20 cellular contexts compared by ENCODE assay signal in the genomic region with DNA sequence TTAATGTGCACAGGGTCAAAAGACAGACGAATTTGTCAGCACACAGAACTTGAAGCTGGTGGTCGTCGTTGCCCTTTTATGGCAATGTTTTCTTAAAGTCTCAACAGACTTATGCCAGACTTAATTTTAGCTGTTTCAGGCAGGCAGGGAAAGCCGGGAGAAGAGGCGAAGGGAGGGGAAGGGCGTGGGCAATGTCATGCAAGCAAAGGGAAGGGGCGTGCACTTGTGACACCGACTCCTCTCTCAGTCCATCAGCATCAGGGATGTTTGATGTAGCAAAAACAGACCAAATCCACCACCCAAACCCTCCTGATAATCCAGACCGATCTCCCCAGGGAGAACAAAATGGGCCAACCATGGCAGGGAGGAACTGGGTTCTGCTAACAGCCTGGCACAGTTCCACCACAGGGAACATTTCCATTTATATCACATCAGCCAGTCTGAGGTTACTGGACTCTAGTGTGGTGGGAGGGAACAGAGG.
DNase-seq lines count a peak whose midpoint lies in the region; ATAC-seq, FAIRE-seq and TF ChIP-seq lines count a peak whose summit lies in the region.
"Had no signal": no experiment of that assay in that cellular context is flagged by ENCODE, and none has a peak within 500 bp of the region (broad histone marks: within the 10 kb centered on the region; RNA-seq: fewer than 3 reads in every experiment).

No MANE protein-coding gene starts in this region.

- H3K23ac ChIP-seq in H1 (ENCODE audit: insufficient read length), result no peak overlapping the region

- H3K4me2 ChIP-seq in H1 (ENCODE audit: insufficient read depth in 1 of 2, low read depth in 2 of 2, low read length in 2 of 2), result no peak overlapping the region
- H3K4me2 ChIP-seq: GM23338 had no signal

- no peak overlapping the region for H3K56ac ChIP-seq in H1 (replicated peaks; ENCODE audit: insufficient read length, low read depth, low read length)

- H3K27me3 ChIP-seq in RWPE2 (ENCODE audit: insufficient read depth, poor library complexity, severe bottlenecking), result no peaks in the 10 kb centered on the region
- peaks cover 0 to 4% (median 0%) of the 10 kb centered on the region in 4 experiments; a peak in 3 of 7 replicates for H3K27me3 ChIP-seq in H1 (replicated peaks in 1 of 4; ENCODE audit: control insufficient read depth in 3 of 4, extremely low read depth in 1 of 4, insufficient read depth in 3 of 4, low read length in 3 of 4)

- no peak overlapping the region for H2BK20ac ChIP-seq in H1 (ENCODE audit: low read length)

- no peaks in the 10 kb centered on the region for H3K36me3 ChIP-seq in RWPE2 (ENCODE audit: low read depth)
- H3K36me3 ChIP-seq in H1 (ENCODE audit: control insufficient read depth in 2 of 4, insufficient read depth in 4 of 4, low read length in 3 of 4), result no peaks in the 10 kb centered on the region

- H3K36me3 Mint-ChIP-seq in memory B cell, result peaks cover 6% of the 10 kb centered on the region
- H3K36me3 Mint-ChIP-seq in activated CD4-positive, alpha-beta T cell treated with anti-CD3 and anti-CD28 coated beads for 36 hours (ENCODE audit: low read depth), result peaks cover 4% of the 10 kb centered on the region

- H4K5ac ChIP-seq in H1 (ENCODE audit: insufficient read length, low read depth, low read length), result no peak overlapping the region

- peaks cover under 1% of the 10 kb centered on the region; the same call in 1 of the 2 replicates for H3K23me2 ChIP-seq in H1 (ENCODE audit: low read depth, low read length)

- intact Hi-C loops in activated CD4-positive, alpha-beta T cell treated with anti-CD3 and anti-CD28 coated beads for 36 hours (cut with DNase I, micrococcal nuclease), result no loop called here

- H3K27me3 Mint-ChIP-seq in memory B cell, result no peaks in the 10 kb centered on the region
- no peaks in the 10 kb centered on the region for H3K27me3 Mint-ChIP-seq in activated CD4-positive, alpha-beta T cell treated with anti-CD3 and anti-CD28 coated beads for 36 hours
- H3K27me3 Mint-ChIP-seq: natural killer cell treated with Interleukin-12 subunit alpha and Interleukin-12 subunit beta and Interleukin-15 and Interleukin-18, amount 100 ng/mL, for 72 hours had no signal

- no peak for DNase-seq in RWPE2 (ENCODE audit: low spot score)
- DNase-seq in H1 (ENCODE audit: low read depth in 1 of 2, low spot score in 2 of 2), result no peak
- DNase-seq in memory B cell (ENCODE audit: low spot score in 2 of 2), result no peak
- peak; percentile 56 for DNase-seq in ureter (ENCODE audit: low spot score)
- no peak for DNase-seq in NCI-H187 (lab: John Stamatoyannopoulos, UW)
- no peak for DNase-seq in activated CD4-positive, alpha-beta T cell treated with anti-CD3 and anti-CD28 coated beads for 36 hours
- DNase-seq in NCI-H69 (lab: John Stamatoyannopoulos, UW), result no peak
- DNase-seq: activated CD4-positive, alpha-beta T cell treated with anti-CD3 and anti-CD28 coated beads, Interleukin-2, amount 50 U/mL, for 48 hours; Calu3; endodermal cell; NCI-H1930; stimulated activated naive CD8-positive, alpha-beta T cell treated with anti-CD3 and anti-CD28 coated beads, Interleukin-15, Interleukin-2, amounts not matched to agents 100 U/mL and 50 U/mL, for 24 hours had no signal

- no peak overlapping the region for H2AK5ac ChIP-seq in H1 (ENCODE audit: low read depth, low read length)

- no peak for TF ChIP-seq RAD21 in H1 (IDR thresholded peaks at IDR 0.05 in 1 of 2, conservative IDR thresholded peaks at IDR 0.05 in 1 of 2; ENCODE audit: low read depth in 2 of 2, low read length in 2 of 2)

- H3K79me2 ChIP-seq in H1 (ENCODE audit: control insufficient read depth in 1 of 2, insufficient read depth in 2 of 2, low read length in 2 of 2), result no peaks in the 10 kb centered on the region

- TF ChIP-seq EP300 in H1 (IDR thresholded peaks at IDR 0.05; ENCODE audit: borderline replicate concordance in 1 of 2, low read depth in 2 of 2, low read length in 2 of 2), result no peak

- FAIRE-seq in H1 (lab: Jason Lieb, UNC), result no peak
- FAIRE-seq: GM18507 had no signal

- no peaks in the 10 kb centered on the region for H4K20me1 ChIP-seq in H1 (replicated peaks in 1 of 2; ENCODE audit: control insufficient read depth in 1 of 2, insufficient read depth in 2 of 2, low read length in 2 of 2)

- H2BK15ac ChIP-seq in H1 (ENCODE audit: low read length), result no peak overlapping the region

- POLR2A ChIA-PET in H1 (lab: Charles Lee; ENCODE audit: partially characterized antibody), result no interaction called here
- POLR2A ChIA-PET in activated CD4-positive, alpha-beta T cell treated with anti-CD3 and anti-CD28 coated beads for 36 hours (lab: Charles Lee), result no interaction called here

- WGBS in H1 (ENCODE audit: extremely low coverage in 1 of 2, insufficient coverage in 1 of 2, insufficient read length in 1 of 2, insufficient replicate concordance in 2 of 2, low coverage in 1 of 2, low lambda C conversion rate in 2 of 2, missing lambda C conversion rate in 1 of 2), 2 experiments, result 80% methylated on average over 9 of the region's 9 CpGs; no CpG with 5 or more reads in 1 of the 2 experiments

- H3K4me3 ChIP-seq in RWPE2 (ENCODE audit: severe bottlenecking) (no peak overlapping the region), H1 (ENCODE audit: extremely low read depth in 1 of 4, insufficient read depth in 2 of 4, low read depth in 3 of 4, low read length in 4 of 4) (no peak overlapping the region)
- H3K4me3 ChIP-seq: GM23338 had no signal

- TF ChIP-seq CTCF in RWPE2 (IDR thresholded peaks at IDR 0.05; ENCODE audit: poor library complexity, severe bottlenecking), result no peak
- TF ChIP-seq CTCF in H1 (IDR thresholded peaks at IDR 0.05; ENCODE audit: control extremely low read depth in 1 of 3, insufficient read depth in 1 of 3, low read depth in 1 of 3, low read length in 3 of 3), result no peak

- peaks cover 3% of the 10 kb centered on the region for H3K9me3 Mint-ChIP-seq in memory B cell
- H3K9me3 Mint-ChIP-seq in activated CD4-positive, alpha-beta T cell treated with anti-CD3 and anti-CD28 coated beads for 36 hours (ENCODE audit: low read depth), result peaks cover 3% of the 10 kb centered on the region
- H3K9me3 Mint-ChIP-seq: natural killer cell treated with Interleukin-12 subunit alpha and Interleukin-12 subunit beta and Interleukin-15 and Interleukin-18, amount 100 ng/mL, for 72 hours had no signal

- H3K9ac ChIP-seq in H1 (replicated peaks in 1 of 4; ENCODE audit: extremely low read depth in 1 of 4, low read depth in 3 of 4, low read length in 3 of 4), result no peak overlapping the region

- H3K14ac ChIP-seq in H1 (ENCODE audit: insufficient read length), result no peak overlapping the region

- no peak for TF ChIP-seq POLR2A in H1 (IDR thresholded peaks at IDR 0.05; ENCODE audit: control extremely low read depth in 1 of 2, low read depth in 2 of 2, low read length in 2 of 2)

- no peak overlapping the region for H4K8ac ChIP-seq in H1 (ENCODE audit: extremely low read depth, insufficient read depth, low read length)

- peaks cover 16% of the 10 kb centered on the region for H3K4me1 ChIP-seq in RWPE2 (ENCODE audit: insufficient read depth, poor library complexity, severe bottlenecking)
- H3K4me1 ChIP-seq in H1 (replicated peaks in 1 of 4; ENCODE audit: control insufficient read depth in 3 of 4, insufficient read depth in 4 of 4, low read length in 3 of 4), result no peaks in the 10 kb centered on the region; a peak in 2 of 7 replicates

- ATAC-seq in RWPE2 (ENCODE audit: low read depth) (no peak), memory B cell (ENCODE audit: low read depth) (no peak), GM18868 (IDR thresholded peaks at IDR 0.05; ENCODE audit: unreplicated experiment) (no peak)
- no peak for ATAC-seq in activated CD4-positive, alpha-beta T cell treated with anti-CD3 and anti-CD28 coated beads for 36 hours
- ATAC-seq: GM23338; left lobe of liver; natural killer cell treated with Interleukin-12 subunit alpha and Interleukin-12 subunit beta and Interleukin-15 and Interleukin-18, amount 100 ng/mL, for 72 hours; sciatic nerve; stimulated activated naive CD8-positive, alpha-beta T cell treated with anti-CD3 and anti-CD28 coated beads, Interleukin-15, Interleukin-2, amounts not matched to agents 100 U/mL and 50 U/mL, for 24 hours had no signal

- no peak overlapping the region for H3K18ac ChIP-seq in H1 (ENCODE audit: extremely low read depth, low read length)

- H2BK12ac ChIP-seq in H1 (ENCODE audit: low read depth, low read length), result peak overlapping the region; percentile 60; the same call in 1 of the 2 replicates

- H4K91ac ChIP-seq in H1 (replicated peaks; ENCODE audit: insufficient read length, low read length), result no peak overlapping the region

- H3K27ac ChIP-seq in RWPE2 (ENCODE audit: poor library complexity, severe bottlenecking) (peak overlapping the region; percentile 62), H1 (ENCODE audit: low read depth, low read length) (no peak overlapping the region)
- H3K27ac ChIP-seq: HL-60, RWPE1 had no signal

- peaks cover 5% of the 10 kb centered on the region for H3K4me1 Mint-ChIP-seq in memory B cell
- peaks cover 9% of the 10 kb centered on the region for H3K4me1 Mint-ChIP-seq in activated CD4-positive, alpha-beta T cell treated with anti-CD3 and anti-CD28 coated beads for 36 hours
- H3K4me1 Mint-ChIP-seq: endodermal cell had no signal

- peak overlapping the region; percentile 75 for H3K27ac Mint-ChIP-seq in memory B cell
- no peak overlapping the region for H3K27ac Mint-ChIP-seq in activated CD4-positive, alpha-beta T cell treated with anti-CD3 and anti-CD28 coated beads for 36 hours
- H3K27ac Mint-ChIP-seq: endodermal cell; GM23338; natural killer cell treated with Interleukin-12 subunit alpha and Interleukin-12 subunit beta and Interleukin-15 and Interleukin-18, amount 100 ng/mL, for 72 hours had no signal

- no peaks in the 10 kb centered on the region for H3K79me1 ChIP-seq in H1 (ENCODE audit: low read depth, low read length)

- no peak overlapping the region for H3K4ac ChIP-seq in H1 (replicated peaks; ENCODE audit: insufficient read length, low read depth, low read length)

- CTCF ChIA-PET in H1 (lab: Charles Lee; ENCODE audit: partially characterized antibody), result interaction anchor here (0.9 to 1.2 kb wide), 2 partner anchors 12 to 65 kb away, joined by 3 read pairs; no protein-coding TSS in a partner anchor
- CTCF ChIA-PET in activated CD4-positive, alpha-beta T cell treated with anti-CD3 and anti-CD28 coated beads for 36 hours (lab: Charles Lee), result no interaction called here

- no peaks in the 10 kb centered on the region for H3K9me3 ChIP-seq in RWPE2 (ENCODE audit: severe bottlenecking)
- peaks cover 0 to 3% of the 10 kb centered on the region in 2 experiments; a peak in 1 of 4 replicates for H3K9me3 ChIP-seq in H1 (ENCODE audit: insufficient read depth in 2 of 2, low read depth in 1 of 2, low read length in 1 of 2)

- H2AFZ ChIP-seq in H1 (ENCODE audit: low read length), result no peak overlapping the region
- H2AFZ ChIP-seq: GM23338 had no signal

- no peak overlapping the region for H3K4me3 Mint-ChIP-seq in memory B cell
- H3K4me3 Mint-ChIP-seq in activated CD4-positive, alpha-beta T cell treated with anti-CD3 and anti-CD28 coated beads for 36 hours, result no peak overlapping the region
- H3K4me3 Mint-ChIP-seq: endodermal cell; GM23338; natural killer cell treated with Interleukin-12 subunit alpha and Interleukin-12 subunit beta and Interleukin-15 and Interleukin-18, amount 100 ng/mL, for 72 hours had no signal

- no peak overlapping the region for H2BK120ac ChIP-seq in H1 (replicated peaks; ENCODE audit: low read depth, low read length)

- H2BK5ac ChIP-seq in H1 (ENCODE audit: low read depth, low read length), result no peak overlapping the region

TF ChIP-seq in H1, 55 proteins besides CTCF, POLR2A, EP300 and RAD21 (continues in another document):
- no peak for TF ChIP-seq ZNF274 (IDR thresholded peaks at IDR 0.05; ENCODE audit: borderline replicate concordance, extremely low read depth, low read length)
